In genomic region chr7:139893999-139894398, GRCh38 we compare ENCODE assay signal across 17 cellular contexts.
A peak's percentile ranks its signal among the peaks of the same experiment; 100 is the strongest.
DNase-seq lines count a peak whose midpoint lies in the region; ATAC-seq, FAIRE-seq and TF ChIP-seq lines count a peak whose summit lies in the region.
"Had no signal": no experiment of that assay in that cellular context is flagged by ENCODE, and none has a peak within 500 bp of the region (broad histone marks: within the 10 kb centered on the region; RNA-seq: fewer than 3 reads in every experiment).

No MANE protein-coding gene starts in this region.

- no peak for FAIRE-seq in K562 (lab: Jason Lieb, UNC)
- FAIRE-seq: GM18507 had no signal

- WGBS in K562 (ENCODE audit: insufficient coverage, low coverage, missing lambda C conversion rate) = 14% methylated on average over 4 of the region's 4 CpGs
- 63 to 67% methylated on average over 4 of the region's 4 CpGs for WGBS in GM23248 (ENCODE audit: low coverage in 1 of 2, low lambda C conversion rate in 2 of 2, missing lambda C conversion rate in 2 of 2), 2 experiments

- H3K9me1 ChIP-seq in K562 (ENCODE audit: control insufficient read depth, insufficient read depth, low read length) = no peaks in the 10 kb centered on the region

- no peaks in the 10 kb centered on the region for H4K20me1 ChIP-seq in K562 (replicated peaks; ENCODE audit: control insufficient read depth, insufficient read depth, low read length)
- H4K20me1 ChIP-seq in GM23248 (ENCODE audit: insufficient read depth) = no peaks in the 10 kb centered on the region

- no peaks in the 10 kb centered on the region for H3F3A ChIP-seq in GM23248 (ENCODE audit: insufficient read depth)

- H3K36me3 ChIP-seq in K562 (ENCODE audit: control insufficient read depth, insufficient read depth, low read length) (no peaks in the 10 kb centered on the region), GM23248 (ENCODE audit: low read depth) (no peaks in the 10 kb centered on the region)
- H3K36me3 ChIP-seq: adrenal gland, left ventricle myocardium inferior had no signal

- TF ChIP-seq RAD21 in K562 (CRISPR knock-in tag; conservative IDR thresholded peaks at IDR 0.05 in 1 of 2, IDR thresholded peaks at IDR 0.05 in 1 of 2) = no peak

- no peak for TF ChIP-seq EP300 in K562 (IDR thresholded peaks at IDR 0.05; ENCODE audit: low read length)

- no peak for DNase-seq in K562 (ENCODE audit: extremely low read depth in 1 of 4, low spot score in 3 of 4)
- no peak for DNase-seq in NCI-H2081 (lab: John Stamatoyannopoulos, UW)
- no peak for DNase-seq in activated CD8-positive, alpha-beta memory T cell treated with anti-CD3 and anti-CD28 coated beads for 24 hours
- DNase-seq in GM23248 = no peak
- DNase-seq in hippocampal formation (lab: John Stamatoyannopoulos, UW) = no peak
- DNase-seq: adrenal gland, C1 segment of cervical spinal cord, erythroblast, H7, left ventricle myocardium inferior, NCI-H2171, nephron progenitor cell had no signal

- TF ChIP-seq POLR2A in GM18505 (IDR thresholded peaks at IDR 0.05; ENCODE audit: borderline replicate concordance, extremely low read depth, insufficient read depth, insufficient read length) (no peak), K562 (conservative IDR thresholded peaks at IDR 0.05) (no peak)

- H3K4me3 ChIP-seq in K562 (no peak overlapping the region), GM23248 (no peak overlapping the region)
- H3K4me3 ChIP-seq: adrenal gland, left ventricle myocardium inferior had no signal

- BruUV-seq in K562 (replicated peaks; lab: Mats Ljungman, UMichigan) = no TSS peak

- no peaks in the 10 kb centered on the region for H3K9me2 ChIP-seq in GM23248 (ENCODE audit: insufficient read depth)

- POLR2A ChIA-PET in K562 (lab: Yijun Ruan, JAX) = interaction anchor here (0.7 to 1.7 kb wide), 4 partner anchors 9 to 31 kb away, joined by 3 to 6 read pairs (median 4); no protein-coding TSS in a partner anchor

- intact Hi-C loops in K562 (cut with micrococcal nuclease) = no loop called here

- no peak overlapping the region for H3K9ac ChIP-seq in K562 (ENCODE audit: insufficient read depth in 1 of 2, low read depth in 2 of 2, low read length in 2 of 2)
- no peak overlapping the region for H3K9ac ChIP-seq in GM23248

- H3K27me3 ChIP-seq in K562 (ENCODE audit: control insufficient read depth in 2 of 2, insufficient read depth in 2 of 2, low read length in 2 of 2) (no peaks in the 10 kb centered on the region), GM23248 (replicated peaks; ENCODE audit: insufficient read depth) (no peaks in the 10 kb centered on the region; the same call in 1 of the 2 replicates)
- H3K27me3 ChIP-seq: adrenal gland had no signal

- CTCF ChIA-PET in K562 (lab: Yijun Ruan, JAX; ENCODE audit: low intra/inter-chr PET ratio) = no interaction called here

- H3K4me2 ChIP-seq in K562 (ENCODE audit: insufficient read depth, low read length) = no peak overlapping the region
- H3K4me2 ChIP-seq in GM23248 (ENCODE audit: unreplicated experiment) = no peak overlapping the region

- ATAC-seq in GM18505 (IDR thresholded peaks at IDR 0.05; ENCODE audit: unreplicated experiment) = peak; percentile 64
- peak; percentile 84 for ATAC-seq in GM19452 (IDR thresholded peaks at IDR 0.05; ENCODE audit: unreplicated experiment)
- ATAC-seq in HG03060 (IDR thresholded peaks at IDR 0.05; ENCODE audit: low read depth, unreplicated experiment) = peak; percentile 48
- no peak for ATAC-seq in K562
- ATAC-seq: sciatic nerve had no signal

- no peak overlapping the region for H2AFZ ChIP-seq in K562 (ENCODE audit: low read depth, low read length)
- no peak overlapping the region for H2AFZ ChIP-seq in GM23248

- no peak for TF ChIP-seq CTCF in K562 (IDR thresholded peaks at IDR 0.05 in 2 of 3, conservative IDR thresholded peaks at IDR 0.05 in 1 of 3; ENCODE audit: insufficient read depth in 2 of 3, low read depth in 1 of 3, low read length in 3 of 3)

- no peak overlapping the region for H3K27ac ChIP-seq in K562 (ENCODE audit: extremely low read depth, low read depth, low read length)
- no peak overlapping the region for H3K27ac ChIP-seq in GM23248
- H3K27ac ChIP-seq: adrenal gland, left ventricle myocardium inferior had no signal

- peaks cover 0 to 8% of the 10 kb centered on the region in 2 experiments; a peak in 2 of 5 replicates for H3K4me1 ChIP-seq in K562 (replicated peaks in 1 of 2; ENCODE audit: control insufficient read depth in 2 of 2, insufficient read depth in 2 of 2, low read length in 2 of 2)
- H3K4me1 ChIP-seq in GM23248 (ENCODE audit: insufficient read depth) = no peaks in the 10 kb centered on the region
- H3K4me1 ChIP-seq: adrenal gland, left ventricle myocardium inferior had no signal

- no peaks in the 10 kb centered on the region for H3K9me3 ChIP-seq in K562 (replicated peaks; ENCODE audit: control insufficient read depth, insufficient read depth, low read depth, low read length)
- no peaks in the 10 kb centered on the region for H3K9me3 ChIP-seq in GM23248 (ENCODE audit: low read depth)
- H3K9me3 ChIP-seq: adrenal gland had no signal

- H3K79me2 ChIP-seq in K562 (ENCODE audit: control insufficient read depth, insufficient read depth, low read length) (no peaks in the 10 kb centered on the region), GM23248 (ENCODE audit: insufficient read depth) (no peaks in the 10 kb centered on the region)

- in situ Hi-C loops in K562 (cut with MboI) (no loop called here), GM23248 (cut with MboI) (no loop called here)

TF ChIP-seq in K562, 482 proteins besides CTCF, POLR2A, EP300 and RAD21:
- TF ChIP-seq EGR1 (conservative IDR thresholded peaks at IDR 0.05) = peak; percentile 66
- no peak for TF ChIP-seq MEF2A (IDR thresholded peaks at IDR 0.05; ENCODE audit: control insufficient read depth, low read depth, low read length)
- TF ChIP-seq, protein P1, sequence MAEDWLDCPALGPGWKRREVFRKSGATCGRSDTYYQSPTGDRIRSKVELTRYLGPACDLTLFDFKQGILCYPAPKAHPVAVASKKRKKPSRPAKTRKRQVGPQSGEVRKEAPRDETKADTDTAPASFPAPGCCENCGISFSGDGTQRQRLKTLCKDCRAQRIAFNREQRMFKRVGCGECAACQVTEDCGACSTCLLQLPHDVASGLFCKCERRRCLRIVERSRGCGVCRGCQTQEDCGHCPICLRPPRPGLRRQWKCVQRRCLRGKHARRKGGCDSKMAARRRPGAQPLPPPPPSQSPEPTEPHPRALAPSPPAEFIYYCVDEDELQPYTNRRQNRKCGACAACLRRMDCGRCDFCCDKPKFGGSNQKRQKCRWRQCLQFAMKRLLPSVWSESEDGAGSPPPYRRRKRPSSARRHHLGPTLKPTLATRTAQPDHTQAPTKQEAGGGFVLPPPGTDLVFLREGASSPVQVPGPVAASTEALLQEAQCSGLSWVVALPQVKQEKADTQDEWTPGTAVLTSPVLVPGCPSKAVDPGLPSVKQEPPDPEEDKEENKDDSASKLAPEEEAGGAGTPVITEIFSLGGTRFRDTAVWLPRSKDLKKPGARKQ (CRISPR knock-in tag; IDR thresholded peaks at IDR 0.05) = no peak
